ENCODE assay signal across 1 cellular context in genomic region chr20:63116412-63117106, GRCh38.
A peak's percentile ranks its signal among the peaks of the same experiment; 100 is the strongest.
TF ChIP-seq lines count a peak whose summit lies in the region.

No MANE protein-coding gene starts in this region.

TF ChIP-seq in WTC11, 78 proteins besides CTCF, POLR2A, EP300 and RAD21 (continued from another document and continues in another):
- no peak for TF ChIP-seq ZNF425 (CRISPR knock-in tag; conservative IDR thresholded peaks at IDR 0.05)
- peak; percentile 18; the same call in 1 of the 2 replicates for TF ChIP-seq NFYB (CRISPR knock-in tag; conservative IDR thresholded peaks at IDR 0.05; ENCODE audit: low read depth)
- 0 out of 2 replicates have a peak, but pooled peaks have one; percentile 66 for TF ChIP-seq KAT7 (CRISPR knock-in tag; IDR thresholded peaks at IDR 0.05; ENCODE audit: borderline replicate concordance)
- peak; percentile 29; the same call in 1 of the 2 replicates for TF ChIP-seq USF2 (CRISPR knock-in tag; IDR thresholded peaks at IDR 0.05)
- peak; percentile 70; the same call in 1 of the 2 replicates for TF ChIP-seq JUN (CRISPR knock-in tag; IDR thresholded peaks at IDR 0.05)
- no peak for TF ChIP-seq GRHL2 (CRISPR knock-in tag; IDR thresholded peaks at IDR 0.05; ENCODE audit: insufficient replicate concordance, severe bottlenecking)
- TF ChIP-seq MLX (CRISPR knock-in tag; IDR thresholded peaks at IDR 0.05), result no peak
- 0 out of 2 replicates have a peak, but pooled peaks have one; percentile 35 for TF ChIP-seq NFE2L1 (CRISPR knock-in tag; IDR thresholded peaks at IDR 0.05)
- peak; percentile 36; the same call in 1 of the 2 replicates for TF ChIP-seq USF1 (CRISPR knock-in tag; IDR thresholded peaks at IDR 0.05)
- 0 out of 2 replicates have a peak, but pooled peaks have one; percentile 65 for TF ChIP-seq ZNF138 (CRISPR knock-in tag; conservative IDR thresholded peaks at IDR 0.05)
- no peak for TF ChIP-seq CBFB (CRISPR knock-in tag; IDR thresholded peaks at IDR 0.05; ENCODE audit: low read depth)
- TF ChIP-seq SOX15 (CRISPR knock-in tag; IDR thresholded peaks at IDR 0.05), result no peak
- TF ChIP-seq SMAD3 (CRISPR knock-in tag; IDR thresholded peaks at IDR 0.05; ENCODE audit: borderline replicate concordance), result peak; percentile 83; the same call in 1 of the 2 replicates
- no peak for TF ChIP-seq ARID4B (CRISPR knock-in tag; IDR thresholded peaks at IDR 0.05; ENCODE audit: borderline replicate concordance)
- no peak for TF ChIP-seq ATF3 (CRISPR knock-in tag; conservative IDR thresholded peaks at IDR 0.05)
- TF ChIP-seq HMGXB4 (CRISPR knock-in tag; IDR thresholded peaks at IDR 0.05), result no peak
- TF ChIP-seq NR2C2 (CRISPR knock-in tag; IDR thresholded peaks at IDR 0.05), result no peak
- no peak for TF ChIP-seq IRF2 (CRISPR knock-in tag; IDR thresholded peaks at IDR 0.05; ENCODE audit: borderline replicate concordance, low read depth)
- no peak for TF ChIP-seq TCF7 (CRISPR knock-in tag; IDR thresholded peaks at IDR 0.05; ENCODE audit: low read depth)
- TF ChIP-seq IRF1 (CRISPR knock-in tag; IDR thresholded peaks at IDR 0.05), result peak; percentile 66; the same call in 1 of the 2 replicates
- peak; percentile 49; the same call in 1 of the 2 replicates for TF ChIP-seq TEAD1 (CRISPR knock-in tag; IDR thresholded peaks at IDR 0.05)
- peak; percentile 81; the same call in 1 of the 2 replicates for TF ChIP-seq NR3C1 (CRISPR knock-in tag; conservative IDR thresholded peaks at IDR 0.05; ENCODE audit: low read depth)
- peak; percentile 60; the same call in 1 of the 2 replicates for TF ChIP-seq E2F1 (CRISPR knock-in tag; IDR thresholded peaks at IDR 0.05)
- TF ChIP-seq MXD4 (CRISPR knock-in tag; IDR thresholded peaks at IDR 0.05; ENCODE audit: borderline replicate concordance), result no peak
- no peak for TF ChIP-seq E2F4 (CRISPR knock-in tag; IDR thresholded peaks at IDR 0.05; ENCODE audit: borderline replicate concordance, low read depth)
- TF ChIP-seq GABPB1 (CRISPR knock-in tag; IDR thresholded peaks at IDR 0.05), result 0 out of 2 replicates have a peak, but pooled peaks have one; percentile 54
- TF ChIP-seq TP53 (CRISPR knock-in tag; IDR thresholded peaks at IDR 0.05), result peak; percentile 87; the same call in 1 of the 2 replicates
- no peak for TF ChIP-seq ATF1 (CRISPR knock-in tag; IDR thresholded peaks at IDR 0.05)
- TF ChIP-seq ATF6 (CRISPR knock-in tag; IDR thresholded peaks at IDR 0.05), result no peak
- TF ChIP-seq ZNF423 (CRISPR knock-in tag; IDR thresholded peaks at IDR 0.05), result no peak
- TF ChIP-seq PREB (CRISPR knock-in tag; IDR thresholded peaks at IDR 0.05; ENCODE audit: borderline replicate concordance), result peak; percentile 82
- TF ChIP-seq AFF4 (CRISPR knock-in tag; IDR thresholded peaks at IDR 0.05; ENCODE audit: borderline replicate concordance), result no peak
- no peak for TF ChIP-seq ELF4 (CRISPR knock-in tag; IDR thresholded peaks at IDR 0.05; ENCODE audit: low read depth)
